ENCODE assay signal across 1 cellular context in genomic region chr17:41500131-41500911, GRCh38.
TF ChIP-seq lines count a peak whose summit lies in the region.

No MANE protein-coding gene starts in this region.

TF ChIP-seq in K562, 482 proteins besides CTCF, POLR2A, EP300 and RAD21 (continued from another document and continues in another):
- 0 out of 4 replicates have a peak, but pooled peaks of 1 of the 2 experiments have one; percentile 33 for TF ChIP-seq FOXK2 (conservative IDR thresholded peaks at IDR 0.05 in 1 of 2, IDR thresholded peaks at IDR 0.05 in 1 of 2; ENCODE audit: low read depth in 2 of 2)
- no peak for TF ChIP-seq ZNF121 (CRISPR knock-in tag; conservative IDR thresholded peaks at IDR 0.05)
- TF ChIP-seq PHTF2 (CRISPR knock-in tag; IDR thresholded peaks at IDR 0.05): no peak
- peak in 1 of 3 experiments; percentile 17 for TF ChIP-seq YY1 (IDR thresholded peaks at IDR 0.05; ENCODE audit: borderline replicate concordance in 1 of 3, control insufficient read depth in 1 of 3, extremely low read depth in 1 of 3, insufficient read depth in 3 of 3, insufficient read length in 1 of 3, insufficient replicate concordance in 2 of 3, low read depth in 1 of 3, low read length in 2 of 3)
- TF ChIP-seq ZNF589 (CRISPR knock-in tag; IDR thresholded peaks at IDR 0.05; ENCODE audit: low read depth): 0 out of 2 replicates have a peak, but pooled peaks have one; percentile 65
- TF ChIP-seq SIN3B (IDR thresholded peaks at IDR 0.05; ENCODE audit: low read depth): no peak
- TF ChIP-seq DACH1 (IDR thresholded peaks at IDR 0.05; ENCODE audit: partially characterized antibody): peak; percentile 26
- no peak for TF ChIP-seq ZBTB26 (CRISPR knock-in tag; IDR thresholded peaks at IDR 0.05)
- TF ChIP-seq PATZ1 (CRISPR knock-in tag; IDR thresholded peaks at IDR 0.05; ENCODE audit: borderline replicate concordance): no peak
- TF ChIP-seq ATF3 (IDR thresholded peaks at IDR 0.05): peak; percentile 80
- no peak for TF ChIP-seq ATF3 (CRISPR knock-in tag; conservative IDR thresholded peaks at IDR 0.05)
- TF ChIP-seq BRF1 (IDR thresholded peaks at IDR 0.05; ENCODE audit: borderline replicate concordance, extremely low read depth, insufficient read length): no peak
- TF ChIP-seq CBFA2T2 (conservative IDR thresholded peaks at IDR 0.05): peak; percentile 77
- TF ChIP-seq RREB1 (CRISPR knock-in tag; IDR thresholded peaks at IDR 0.05): no peak; the same call in 1 of the 2 replicates
- TF ChIP-seq HEY1 (CRISPR knock-in tag; IDR thresholded peaks at IDR 0.05; ENCODE audit: borderline replicate concordance): no peak
- TF ChIP-seq SIN3A (IDR thresholded peaks at IDR 0.05; ENCODE audit: borderline replicate concordance in 2 of 2, control insufficient read depth in 1 of 2, low read depth in 2 of 2, low read length in 2 of 2): peak in 1 of 2 experiments; percentile 24; a peak in 1 of 4 replicates
- TF ChIP-seq ZNF445 (CRISPR knock-in tag; IDR thresholded peaks at IDR 0.05; ENCODE audit: low read depth): no peak
- 0 out of 4 replicates have a peak, but pooled peaks of 1 of the 2 experiments have one; percentile 33 for TF ChIP-seq TBL1XR1 (IDR thresholded peaks at IDR 0.05; ENCODE audit: low read length in 2 of 2)
- peak; percentile 91 for TF ChIP-seq KDM1A (IDR thresholded peaks at IDR 0.05)
- no peak for TF ChIP-seq CSDE1 (IDR thresholded peaks at IDR 0.05)
- peak; percentile 28 for TF ChIP-seq HNRNPLL (IDR thresholded peaks at IDR 0.05; ENCODE audit: low read depth, low read length, poor library complexity, severe bottlenecking)
- no peak for TF ChIP-seq ZNF280A (IDR thresholded peaks at IDR 0.05; ENCODE audit: low read depth, partially characterized antibody)
- 0 out of 2 replicates have a peak, but pooled peaks have one; percentile 81 for TF ChIP-seq ZEB2 (IDR thresholded peaks at IDR 0.05)
- peak; percentile 15 for TF ChIP-seq NFIC (IDR thresholded peaks at IDR 0.05)
- TF ChIP-seq TAF1 (IDR thresholded peaks at IDR 0.05; ENCODE audit: control insufficient read depth, extremely low read depth, insufficient read depth, low read length, severe bottlenecking): no peak
- TF ChIP-seq RBM14 (IDR thresholded peaks at IDR 0.05; ENCODE audit: borderline replicate concordance, insufficient read depth, low read depth, low read length): no peak
- TF ChIP-seq ZC3H4 (CRISPR knock-in tag; IDR thresholded peaks at IDR 0.05; ENCODE audit: borderline replicate concordance): no peak
- TF ChIP-seq ZNF780A (CRISPR knock-in tag; IDR thresholded peaks at IDR 0.05): no peak
- TF ChIP-seq ERF (CRISPR knock-in tag; IDR thresholded peaks at IDR 0.05): no peak
- no peak for TF ChIP-seq HINFP (tag; conservative IDR thresholded peaks at IDR 0.05; ENCODE audit: low read depth)
- no peak for TF ChIP-seq ZNF212 (CRISPR knock-in tag; IDR thresholded peaks at IDR 0.05)
- TF ChIP-seq EGR1 (conservative IDR thresholded peaks at IDR 0.05): peak; percentile 76
- TF ChIP-seq SRSF3 (IDR thresholded peaks at IDR 0.05; ENCODE audit: insufficient read depth, low read length): no peak
- peak; percentile 32; the same call in 1 of the 2 replicates for TF ChIP-seq USF2 (CRISPR knock-in tag; IDR thresholded peaks at IDR 0.05)
- no peak for TF ChIP-seq C11orf30 (IDR thresholded peaks at IDR 0.05; ENCODE audit: low read depth)
- TF ChIP-seq MAFG (tag; conservative IDR thresholded peaks at IDR 0.05): no peak
- TF ChIP-seq MNT (conservative IDR thresholded peaks at IDR 0.05): peak in 1 of 2 experiments; percentile 61; a peak in 1 of 4 replicates
- no peak for TF ChIP-seq MECOM (CRISPR knock-in tag; IDR thresholded peaks at IDR 0.05)
- no peak for TF ChIP-seq ZBTB8A (IDR thresholded peaks at IDR 0.05; ENCODE audit: partially characterized antibody)
- 0 out of 2 replicates have a peak, but pooled peaks have one; percentile 10 for TF ChIP-seq L3MBTL2 (IDR thresholded peaks at IDR 0.05)
- TF ChIP-seq PHF8 (IDR thresholded peaks at IDR 0.05; ENCODE audit: borderline replicate concordance, low read length): peak; percentile 30; the same call in 1 of the 2 replicates
- TF ChIP-seq MLLT1 (IDR thresholded peaks at IDR 0.05): peak in 1 of 2 experiments; percentile 58; a peak in 2 of 4 replicates
- TF ChIP-seq MAZ (CRISPR knock-in tag; conservative IDR thresholded peaks at IDR 0.05 in 1 of 2, IDR thresholded peaks at IDR 0.05 in 1 of 2): peak in 1 of 2 experiments; percentile 64; a peak in 1 of 4 replicates
- peak; percentile 63 for TF ChIP-seq POLR2B (IDR thresholded peaks at IDR 0.05; ENCODE audit: low read depth, partially characterized antibody)
- peak; percentile 40; the same call in 1 of the 2 replicates for TF ChIP-seq CREM (IDR thresholded peaks at IDR 0.05; ENCODE audit: low read depth)
- no peak for TF ChIP-seq SMC3 (conservative IDR thresholded peaks at IDR 0.05; ENCODE audit: insufficient read depth, low read depth, low read length)
- TF ChIP-seq SRF (CRISPR knock-in tag; IDR thresholded peaks at IDR 0.05): no peak
- no peak for TF ChIP-seq ESRRB (CRISPR knock-in tag; IDR thresholded peaks at IDR 0.05; ENCODE audit: borderline replicate concordance)
- 0 out of 2 replicates have a peak, but pooled peaks have one; percentile 32 for TF ChIP-seq BMI1 (IDR thresholded peaks at IDR 0.05; ENCODE audit: low read length)
- TF ChIP-seq PCBP1 (IDR thresholded peaks at IDR 0.05; ENCODE audit: low read depth, low read length, poor library complexity, severe bottlenecking): no peak
